Comparison of ENCODE assay signal across 2 cellular contexts in the genomic region with DNA sequence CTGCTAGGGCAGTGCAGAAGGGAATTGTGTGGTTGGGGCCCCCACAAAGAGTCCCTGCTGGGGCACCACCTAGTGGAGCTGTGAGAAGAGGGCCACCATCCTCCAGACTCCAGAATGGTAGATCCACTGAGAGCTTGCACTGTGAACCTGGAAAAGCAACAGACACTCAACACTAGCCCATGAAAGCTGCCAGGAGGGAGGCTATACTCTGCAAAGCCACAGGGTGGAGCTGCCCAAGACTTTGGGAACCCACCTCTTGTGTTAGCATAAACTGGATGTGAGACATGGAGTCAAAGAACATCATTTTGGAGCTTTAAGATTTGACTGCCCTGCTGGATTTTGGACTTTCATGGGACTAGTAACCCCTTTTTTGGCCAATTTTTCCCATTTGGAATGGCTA.
TF ChIP-seq lines count a peak whose summit lies in the region.

No MANE protein-coding gene starts in this region.

TF ChIP-seq in HepG2, 621 proteins besides CTCF, POLR2A, EP300 and RAD21:
- TF ChIP-seq, protein P1, sequence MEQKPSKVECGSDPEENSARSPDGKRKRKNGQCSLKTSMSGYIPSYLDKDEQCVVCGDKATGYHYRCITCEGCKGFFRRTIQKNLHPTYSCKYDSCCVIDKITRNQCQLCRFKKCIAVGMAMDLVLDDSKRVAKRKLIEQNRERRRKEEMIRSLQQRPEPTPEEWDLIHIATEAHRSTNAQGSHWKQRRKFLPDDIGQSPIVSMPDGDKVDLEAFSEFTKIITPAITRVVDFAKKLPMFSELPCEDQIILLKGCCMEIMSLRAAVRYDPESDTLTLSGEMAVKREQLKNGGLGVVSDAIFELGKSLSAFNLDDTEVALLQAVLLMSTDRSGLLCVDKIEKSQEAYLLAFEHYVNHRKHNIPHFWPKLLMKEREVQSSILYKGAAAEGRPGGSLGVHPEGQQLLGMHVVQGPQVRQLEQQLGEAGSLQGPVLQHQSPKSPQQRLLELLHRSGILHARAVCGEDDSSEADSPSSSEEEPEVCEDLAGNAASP (CRISPR knock-in tag; IDR thresholded peaks at IDR 0.05; ENCODE audit: borderline replicate concordance): no peak
- TF ChIP-seq, protein P2, sequence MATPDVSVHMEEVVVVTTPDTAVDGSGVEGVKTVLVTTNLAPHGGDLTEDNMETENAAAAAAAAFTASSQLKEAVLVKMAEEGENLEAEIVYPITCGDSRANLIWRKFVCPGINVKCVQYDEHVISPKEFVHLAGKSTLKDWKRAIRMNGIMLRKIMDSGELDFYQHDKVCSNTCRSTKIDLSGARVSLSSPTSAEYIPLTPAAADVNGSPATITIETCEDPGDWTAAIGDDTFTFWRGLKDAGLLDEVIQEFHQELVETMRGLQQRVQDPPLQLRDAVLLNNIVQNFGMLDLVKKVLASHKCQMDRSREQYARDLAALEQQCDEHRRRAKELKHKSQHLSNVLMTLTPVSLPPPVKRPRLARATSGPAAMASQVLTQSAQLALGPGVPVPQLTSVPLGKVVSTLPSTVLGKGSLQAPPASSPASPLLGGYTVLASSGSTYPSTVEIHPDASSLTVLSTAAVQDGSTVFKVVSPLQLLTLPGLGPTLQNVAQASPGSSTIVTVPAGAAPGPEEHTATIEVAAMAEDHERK (CRISPR knock-in tag; IDR thresholded peaks at IDR 0.05; ENCODE audit: low read depth): no peak
- TF ChIP-seq BORCS8-MEF2B (CRISPR knock-in tag; IDR thresholded peaks at IDR 0.05): no peak
- TF ChIP-seq, protein P3, sequence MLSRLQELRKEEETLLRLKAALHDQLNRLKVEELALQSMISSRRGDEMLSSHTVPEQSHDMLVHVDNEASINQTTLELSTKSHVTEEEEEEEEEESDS (CRISPR knock-in tag; IDR thresholded peaks at IDR 0.05; ENCODE audit: borderline replicate concordance): no peak
- TF ChIP-seq, protein P4, sequence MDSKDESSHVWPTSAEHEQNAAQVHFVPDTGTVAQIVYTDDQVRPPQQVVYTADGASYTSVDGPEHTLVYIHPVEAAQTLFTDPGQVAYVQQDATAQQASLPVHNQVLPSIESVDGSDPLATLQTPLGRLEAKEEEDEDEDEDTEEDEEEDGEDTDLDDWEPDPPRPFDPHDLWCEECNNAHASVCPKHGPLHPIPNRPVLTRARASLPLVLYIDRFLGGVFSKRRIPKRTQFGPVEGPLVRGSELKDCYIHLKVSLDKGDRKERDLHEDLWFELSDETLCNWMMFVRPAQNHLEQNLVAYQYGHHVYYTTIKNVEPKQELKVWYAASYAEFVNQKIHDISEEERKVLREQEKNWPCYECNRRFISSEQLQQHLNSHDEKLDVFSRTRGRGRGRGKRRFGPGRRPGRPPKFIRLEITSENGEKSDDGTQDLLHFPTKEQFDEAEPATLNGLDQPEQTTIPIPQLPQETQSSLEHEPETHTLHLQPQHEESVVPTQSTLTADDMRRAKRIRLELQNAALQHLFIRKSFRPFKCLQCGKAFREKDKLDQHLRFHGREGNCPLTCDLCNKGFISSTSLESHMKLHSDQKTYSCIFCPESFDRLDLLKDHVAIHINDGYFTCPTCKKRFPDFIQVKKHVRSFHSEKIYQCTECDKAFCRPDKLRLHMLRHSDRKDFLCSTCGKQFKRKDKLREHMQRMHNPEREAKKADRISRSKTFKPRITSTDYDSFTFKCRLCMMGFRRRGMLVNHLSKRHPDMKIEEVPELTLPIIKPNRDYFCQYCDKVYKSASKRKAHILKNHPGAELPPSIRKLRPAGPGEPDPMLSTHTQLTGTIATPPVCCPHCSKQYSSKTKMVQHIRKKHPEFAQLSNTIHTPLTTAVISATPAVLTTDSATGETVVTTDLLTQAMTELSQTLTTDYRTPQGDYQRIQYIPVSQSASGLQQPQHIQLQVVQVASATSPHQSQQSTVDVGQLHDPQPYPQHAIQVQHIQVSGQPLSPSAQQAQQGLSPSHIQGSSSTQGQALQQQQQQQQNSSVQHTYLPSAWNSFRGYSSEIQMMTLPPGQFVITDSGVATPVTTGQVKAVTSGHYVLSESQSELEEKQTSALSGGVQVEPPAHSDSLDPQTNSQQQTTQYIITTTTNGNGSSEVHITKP (CRISPR knock-in tag; IDR thresholded peaks at IDR 0.05; ENCODE audit: low read depth): no peak
- no peak for TF ChIP-seq ZNF619 (CRISPR knock-in tag; IDR thresholded peaks at IDR 0.05)
- no peak for TF ChIP-seq CHD2 (IDR thresholded peaks at IDR 0.05; ENCODE audit: low read depth, low read length)
- TF ChIP-seq, protein P5, sequence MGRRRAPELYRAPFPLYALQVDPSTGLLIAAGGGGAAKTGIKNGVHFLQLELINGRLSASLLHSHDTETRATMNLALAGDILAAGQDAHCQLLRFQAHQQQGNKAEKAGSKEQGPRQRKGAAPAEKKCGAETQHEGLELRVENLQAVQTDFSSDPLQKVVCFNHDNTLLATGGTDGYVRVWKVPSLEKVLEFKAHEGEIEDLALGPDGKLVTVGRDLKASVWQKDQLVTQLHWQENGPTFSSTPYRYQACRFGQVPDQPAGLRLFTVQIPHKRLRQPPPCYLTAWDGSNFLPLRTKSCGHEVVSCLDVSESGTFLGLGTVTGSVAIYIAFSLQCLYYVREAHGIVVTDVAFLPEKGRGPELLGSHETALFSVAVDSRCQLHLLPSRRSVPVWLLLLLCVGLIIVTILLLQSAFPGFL (CRISPR knock-in tag; IDR thresholded peaks at IDR 0.05): no peak
- TF ChIP-seq, protein P6, sequence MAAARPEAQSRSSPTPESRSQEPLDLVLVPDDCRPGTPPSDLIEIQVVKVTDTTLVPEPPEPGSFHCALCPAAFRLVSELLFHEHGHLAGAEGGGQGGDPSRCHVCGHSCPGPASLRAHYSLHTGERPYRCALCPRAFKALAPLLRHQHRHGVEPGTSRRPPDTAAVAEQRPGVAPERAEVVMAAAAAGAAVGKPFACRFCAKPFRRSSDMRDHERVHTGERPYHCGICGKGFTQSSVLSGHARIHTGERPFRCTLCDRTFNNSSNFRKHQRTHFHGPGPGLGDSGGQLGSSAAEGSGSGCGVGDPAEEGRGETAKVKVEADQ (CRISPR knock-in tag; IDR thresholded peaks at IDR 0.05; ENCODE audit: borderline replicate concordance): no peak
- no peak for TF ChIP-seq CENPX (CRISPR knock-in tag; IDR thresholded peaks at IDR 0.05)
- no peak for TF ChIP-seq ZNF3 (CRISPR knock-in tag; IDR thresholded peaks at IDR 0.05)

TF ChIP-seq in WTC11, 78 proteins besides CTCF, POLR2A, EP300 and RAD21 (continued from another document):
- TF ChIP-seq, protein P7, sequence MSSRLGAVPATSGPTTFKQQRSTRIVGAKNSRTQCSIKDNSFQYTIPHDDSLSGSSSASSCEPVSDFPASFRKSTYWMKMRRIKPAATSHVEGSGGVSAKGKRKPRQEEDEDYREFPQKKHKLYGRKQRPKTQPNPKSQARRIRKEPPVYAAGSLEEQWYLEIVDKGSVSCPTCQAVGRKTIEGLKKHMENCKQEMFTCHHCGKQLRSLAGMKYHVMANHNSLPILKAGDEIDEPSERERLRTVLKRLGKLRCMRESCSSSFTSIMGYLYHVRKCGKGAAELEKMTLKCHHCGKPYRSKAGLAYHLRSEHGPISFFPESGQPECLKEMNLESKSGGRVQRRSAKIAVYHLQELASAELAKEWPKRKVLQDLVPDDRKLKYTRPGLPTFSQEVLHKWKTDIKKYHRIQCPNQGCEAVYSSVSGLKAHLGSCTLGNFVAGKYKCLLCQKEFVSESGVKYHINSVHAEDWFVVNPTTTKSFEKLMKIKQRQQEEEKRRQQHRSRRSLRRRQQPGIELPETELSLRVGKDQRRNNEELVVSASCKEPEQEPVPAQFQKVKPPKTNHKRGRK (CRISPR knock-in tag; IDR thresholded peaks at IDR 0.05; ENCODE audit: borderline replicate concordance): no peak
- no peak for TF ChIP-seq SOX15 (CRISPR knock-in tag; IDR thresholded peaks at IDR 0.05)
- TF ChIP-seq, protein P8, sequence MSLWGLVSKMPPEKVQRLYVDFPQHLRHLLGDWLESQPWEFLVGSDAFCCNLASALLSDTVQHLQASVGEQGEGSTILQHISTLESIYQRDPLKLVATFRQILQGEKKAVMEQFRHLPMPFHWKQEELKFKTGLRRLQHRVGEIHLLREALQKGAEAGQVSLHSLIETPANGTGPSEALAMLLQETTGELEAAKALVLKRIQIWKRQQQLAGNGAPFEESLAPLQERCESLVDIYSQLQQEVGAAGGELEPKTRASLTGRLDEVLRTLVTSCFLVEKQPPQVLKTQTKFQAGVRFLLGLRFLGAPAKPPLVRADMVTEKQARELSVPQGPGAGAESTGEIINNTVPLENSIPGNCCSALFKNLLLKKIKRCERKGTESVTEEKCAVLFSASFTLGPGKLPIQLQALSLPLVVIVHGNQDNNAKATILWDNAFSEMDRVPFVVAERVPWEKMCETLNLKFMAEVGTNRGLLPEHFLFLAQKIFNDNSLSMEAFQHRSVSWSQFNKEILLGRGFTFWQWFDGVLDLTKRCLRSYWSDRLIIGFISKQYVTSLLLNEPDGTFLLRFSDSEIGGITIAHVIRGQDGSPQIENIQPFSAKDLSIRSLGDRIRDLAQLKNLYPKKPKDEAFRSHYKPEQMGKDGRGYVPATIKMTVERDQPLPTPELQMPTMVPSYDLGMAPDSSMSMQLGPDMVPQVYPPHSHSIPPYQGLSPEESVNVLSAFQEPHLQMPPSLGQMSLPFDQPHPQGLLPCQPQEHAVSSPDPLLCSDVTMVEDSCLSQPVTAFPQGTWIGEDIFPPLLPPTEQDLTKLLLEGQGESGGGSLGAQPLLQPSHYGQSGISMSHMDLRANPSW (CRISPR knock-in tag; conservative IDR thresholded peaks at IDR 0.05; ENCODE audit: low read depth): no peak
- TF ChIP-seq, protein P9, sequence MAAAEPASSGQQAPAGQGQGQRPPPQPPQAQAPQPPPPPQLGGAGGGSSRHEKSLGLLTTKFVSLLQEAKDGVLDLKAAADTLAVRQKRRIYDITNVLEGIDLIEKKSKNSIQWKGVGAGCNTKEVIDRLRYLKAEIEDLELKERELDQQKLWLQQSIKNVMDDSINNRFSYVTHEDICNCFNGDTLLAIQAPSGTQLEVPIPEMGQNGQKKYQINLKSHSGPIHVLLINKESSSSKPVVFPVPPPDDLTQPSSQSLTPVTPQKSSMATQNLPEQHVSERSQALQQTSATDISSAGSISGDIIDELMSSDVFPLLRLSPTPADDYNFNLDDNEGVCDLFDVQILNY (CRISPR knock-in tag; IDR thresholded peaks at IDR 0.05): no peak
- TF ChIP-seq FOXP1 (CRISPR knock-in tag; IDR thresholded peaks at IDR 0.05; ENCODE audit: borderline replicate concordance): no peak
- TF ChIP-seq ZNF423 (CRISPR knock-in tag; IDR thresholded peaks at IDR 0.05): no peak
